25 cellular contexts compared by ENCODE assay signal in the genomic region with DNA sequence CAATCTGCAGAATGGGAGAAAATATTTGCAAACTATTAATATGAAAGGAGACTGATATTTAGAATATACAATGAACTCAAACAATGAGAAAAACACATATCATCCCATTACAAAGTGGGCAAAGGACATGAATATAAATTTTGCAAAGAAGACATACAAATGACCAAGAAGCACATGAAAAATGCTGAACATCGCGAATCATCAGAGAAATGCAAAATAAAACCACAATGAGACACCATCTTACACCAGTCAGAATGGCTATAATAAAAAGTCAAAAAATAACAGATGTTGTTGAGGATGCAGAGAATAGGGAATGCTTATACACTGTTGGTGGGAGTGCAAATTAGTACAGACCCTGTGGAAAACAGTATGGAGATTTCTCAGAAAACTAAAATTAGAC.
"Had no signal": no experiment of that assay in that cellular context is flagged by ENCODE, and none has a peak within 500 bp of the region (broad histone marks: within the 10 kb centered on the region; RNA-seq: fewer than 3 reads in every experiment).

No MANE protein-coding gene starts in this region.

- H3K9me3 Mint-ChIP-seq: activated T-helper 2 cell treated with anti-CD3 and anti-CD28 coated beads, Interferon-gamma antibody, Interleukin-2, Interleukin-4, amounts not matched to agents 10 μg/mL and 5 μg/mL and 100 μg/mL, durations not matched to agents 14 hours and 24 hours and 36 hours had no signal

- H3K36me3 Mint-ChIP-seq: activated CD8-positive, alpha-beta memory T cell treated with anti-CD3 and anti-CD28 coated beads, Interleukin-2, amount 10 ng/mL, durations not matched to agents 7 days and 5 days; mesothelial cell of epicardium had no signal

- H3K27me3 Mint-ChIP-seq: activated CD8-positive, alpha-beta memory T cell treated with anti-CD3 and anti-CD28 coated beads, Interleukin-2, amount 10 ng/mL, durations not matched to agents 7 days and 5 days; activated naive CD4-positive, alpha-beta T cell treated with anti-CD3 and anti-CD28 coated beads, Interleukin-2, amount 50 U/mL, for 24 hours; activated naive CD8-positive, alpha-beta T cell treated with anti-CD3 and anti-CD28 coated beads, Interleukin-2, amount 50 U/mL, for 24 hours had no signal

- H3K36me3 ChIP-seq: breast epithelium, transverse colon had no signal

- H3K27ac ChIP-seq: breast epithelium, epithelial cell of prostate, testis had no signal

- H3K27ac Mint-ChIP-seq: activated B cell treated with CpG ODN at 0.5 μM for 24 hours; activated CD8-positive, alpha-beta memory T cell treated with anti-CD3 and anti-CD28 coated beads, Interleukin-2, amount 10 ng/mL, durations not matched to agents 7 days and 5 days; activated CD8-positive, alpha-beta T cell treated with anti-CD3 and anti-CD28 coated beads, Interleukin-2, amount 10 ng/mL, durations not matched to agents 7 days and 5 days; activated naive CD8-positive, alpha-beta T cell treated with anti-CD3 and anti-CD28 coated beads, Interleukin-2, amount 50 U/mL, for 24 hours; activated T-helper 2 cell treated with anti-CD3 and anti-CD28 coated beads, Interferon-gamma antibody, Interleukin-2, Interleukin-4, amounts not matched to agents 10 μg/mL and 5 μg/mL and 100 μg/mL, durations not matched to agents 14 hours and 24 hours and 36 hours; mesothelial cell of epicardium; T-helper 2 cell treated with Interferon-gamma antibody and Interleukin-4, amounts not matched to agents 5 μg/mL and 100 μg/mL, for 36 hours had no signal

- DNase-seq: activated B cell treated with CpG ODN at 0.5 μM for 24 hours; activated CD8-positive, alpha-beta memory T cell treated with anti-CD3 and anti-CD28 coated beads, Interleukin-2, amount 10 ng/mL, durations not matched to agents 7 days and 5 days; activated CD8-positive, alpha-beta T cell treated with anti-CD3 and anti-CD28 coated beads, Interleukin-2, amount 10 ng/mL, durations not matched to agents 7 days and 5 days; activated naive CD8-positive, alpha-beta T cell treated with anti-CD3 and anti-CD28 coated beads, Interleukin-2, amount 50 U/mL, for 24 hours; activated T-cell treated with anti-CD3 and anti-CD28 coated beads, Interleukin-2, amount 50 U/mL, for 48 hours; amygdala; central memory CD4-positive, alpha-beta T cell; dermis blood vessel endothelial cell; effector CD4-positive, alpha-beta T cell; head of caudate nucleus; hippocampal formation; naive B cell; nucleus accumbens; right cardiac atrium; stimulated activated CD4-positive, alpha-beta T cell treated with anti-CD3 and anti-CD28 coated beads, Interleukin-2, amount 100 ng/mL, for 48 hours; stimulated activated naive CD4-positive, alpha-beta T cell treated with Interleukin-2 at 50 U/mL for 16 hours; testis; transverse colon had no signal

- H3K4me3 ChIP-seq: breast epithelium, testis, transverse colon had no signal

- H3K27me3 ChIP-seq: breast epithelium, testis, transverse colon had no signal

- H3K4me1 ChIP-seq: breast epithelium, testis had no signal

- H3K4me1 Mint-ChIP-seq: mesothelial cell of epicardium, neural crest cell had no signal

- H3K9me3 ChIP-seq: testis, transverse colon had no signal

- H3K4me3 Mint-ChIP-seq: activated B cell treated with CpG ODN at 0.5 μM for 24 hours; activated CD8-positive, alpha-beta memory T cell treated with anti-CD3 and anti-CD28 coated beads, Interleukin-2, amount 10 ng/mL, durations not matched to agents 7 days and 5 days; activated CD8-positive, alpha-beta T cell treated with anti-CD3 and anti-CD28 coated beads, Interleukin-2, amount 10 ng/mL, durations not matched to agents 7 days and 5 days; activated naive CD4-positive, alpha-beta T cell treated with anti-CD3 and anti-CD28 coated beads, Interleukin-2, amount 50 U/mL, for 24 hours; activated naive CD8-positive, alpha-beta T cell treated with anti-CD3 and anti-CD28 coated beads, Interleukin-2, amount 50 U/mL, for 24 hours; mesothelial cell of epicardium; naive B cell; neural crest cell; T-helper 2 cell treated with Interferon-gamma antibody and Interleukin-4, amounts not matched to agents 5 μg/mL and 100 μg/mL, for 36 hours had no signal
